1 cellular context compared by ENCODE assay signal in the genomic region with DNA sequence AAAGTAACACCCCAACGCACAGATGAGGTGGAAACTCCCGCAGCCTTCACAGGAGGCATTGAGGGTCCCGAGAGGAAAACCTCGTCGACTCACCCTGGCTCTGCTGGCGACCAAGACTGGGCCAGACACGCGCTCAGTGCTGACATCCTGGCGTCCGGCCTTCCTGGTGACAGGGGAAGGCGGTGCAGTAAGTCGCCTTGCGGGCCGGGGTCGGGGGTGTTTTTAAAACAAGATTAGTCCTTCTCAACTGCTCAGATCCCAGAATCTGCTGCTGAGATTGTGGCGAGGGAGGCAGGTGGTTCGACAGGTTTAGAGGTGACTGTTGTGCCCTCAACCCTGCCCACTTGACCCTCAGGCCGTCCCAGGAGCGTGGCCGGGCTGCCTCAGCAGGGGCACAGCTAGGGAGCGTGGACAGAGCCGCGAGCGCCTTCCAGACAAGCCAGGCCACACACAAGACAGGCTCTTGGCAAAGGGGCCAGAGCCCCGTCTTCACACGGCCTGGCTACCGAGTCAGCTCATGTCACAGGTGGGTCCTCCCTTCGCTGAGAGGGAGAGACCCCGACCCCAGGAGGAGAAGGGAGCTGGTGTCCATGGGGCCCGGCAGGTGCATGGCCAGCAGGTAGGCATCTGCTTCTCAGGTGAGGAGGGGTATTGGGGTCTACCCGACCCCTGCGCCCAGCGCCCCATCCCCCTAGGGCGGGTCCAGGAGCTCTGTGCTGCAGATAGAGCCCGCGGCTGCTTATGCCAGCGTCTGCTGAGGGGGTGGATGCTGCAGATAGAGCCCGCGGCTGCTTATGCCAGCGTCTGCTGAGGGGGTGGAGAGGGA.
TF ChIP-seq lines count a peak whose summit lies in the region.

No MANE protein-coding gene starts in this region.

TF ChIP-seq in SK-N-SH, 30 proteins besides CTCF, POLR2A, EP300 and RAD21 (continued from another document):
- TF ChIP-seq RCOR1 (IDR thresholded peaks at IDR 0.05; ENCODE audit: low read length): no peak
